ENCODE assay signal across 1 cellular context in genomic region chr12:128961308-128961923, GRCh38.
TF ChIP-seq lines count a peak whose summit lies in the region.

No MANE protein-coding gene starts in this region.

TF ChIP-seq in K562, 482 proteins besides CTCF, POLR2A, EP300 and RAD21 (continued from another document):
- TF ChIP-seq CHD7 (IDR thresholded peaks at IDR 0.05; ENCODE audit: low read depth, low read length) = peak; percentile 94
